In genomic region chr19:13774217-13775191, GRCh38 we compare ENCODE assay signal across 8 cellular contexts. TPM values are rescaled to one million over a fixed set of nuclear protein-coding genes. Genes with fewer than 3 reads are reported as not detected.
DNase-seq lines count a peak whose midpoint lies in the region; ATAC-seq, FAIRE-seq and TF ChIP-seq lines count a peak whose summit lies in the region.

C19orf53 (plus strand) TSS chr19:13774456; CDS start chr19:13774478, 22 bp downstream.

- CTCF ChIA-PET in HepG2 (lab: Yijun Ruan, JAX; ENCODE audit: low intra/inter-chr PET ratio, low total read pairs) = no interaction called here

- peaks cover 3% of the 10 kb centered on the region; the same call in 1 of the 2 replicates for H4K20me1 ChIP-seq in HepG2 (ENCODE audit: insufficient read depth, low read length)

- TF ChIP-seq EP300 in HepG2 (IDR thresholded peaks at IDR 0.05; ENCODE audit: low read depth in 2 of 2, low read length in 2 of 2) (no peak), HepG2 (CRISPR knock-in tag; IDR thresholded peaks at IDR 0.05; ENCODE audit: borderline replicate concordance) (0 out of 2 replicates have a peak, but pooled peaks have one; percentile 18)

- H3K4me3 Mint-ChIP-seq in CD14-positive monocyte = peak within 1 kb of the TSS; percentile 93 to 97

- peak; percentile 83 for FAIRE-seq in HepG2 (lab: Jason Lieb, UNC)

- peak within 1 kb of the TSS; percentile 88 to 99 (median 99) for H3K4me3 ChIP-seq in HepG2 (replicated peaks in 1 of 3; ENCODE audit: insufficient read depth in 1 of 3, low read depth in 2 of 3, low read length in 3 of 3)

- WGBS in HepG2 (ENCODE audit: low lambda C conversion rate) = under 1% methylated on average over 61 of the region's 61 CpGs

- H3K4me1 ChIP-seq in HepG2 (ENCODE audit: insufficient read depth, low read length) = peaks cover 19% of the 10 kb centered on the region

- H3K4me2 ChIP-seq in HepG2 (ENCODE audit: low read depth, low read length) = peak within 1 kb of the TSS; percentile 83

- TF ChIP-seq RAD21 in HepG2 (CRISPR knock-in tag; IDR thresholded peaks at IDR 0.05) = no peak; the same call in 1 of the 2 replicates

- TSS peak; percentile 93 for BruUV-seq in HepG2 (replicated peaks; lab: Mats Ljungman, UMichigan)

- TF ChIP-seq POLR2A in HepG2 (IDR thresholded peaks at IDR 0.05; ENCODE audit: insufficient read depth in 1 of 2, low read depth in 2 of 2, low read length in 2 of 2) = peak in 1 of 2 experiments; percentile 85; a peak in 3 of 4 replicates

- no peak within 1 kb of the TSS for H2AFZ ChIP-seq in HepG2 (ENCODE audit: low read length)

- peak within 1 kb of the TSS; percentile 86 to 97 (median 93) for H3K27ac Mint-ChIP-seq in CD14-positive monocyte

- POLR2A ChIA-PET in HepG2 (lab: Yijun Ruan, JAX) = interaction anchor here (0.8 to 3.1 kb wide), 12 partner anchors 10 to 306 kb away, joined by 3 to 20 read pairs (median 6); partner anchors contain the start of genes MRI1 and ZSWIM4

- peaks cover 0 to 2% (median 0%) of the 10 kb centered on the region in 3 donors for H3K27me3 Mint-ChIP-seq in CD14-positive monocyte (ENCODE audit: low read depth in 3 of 3)

- peaks cover 5 to 24% of the 10 kb centered on the region in 2 experiments for H3K36me3 ChIP-seq in HepG2 (replicated peaks in 1 of 2; ENCODE audit: control insufficient read depth in 1 of 2, insufficient read depth in 2 of 2, low read length in 2 of 2)

- peaks cover 20% of the 10 kb centered on the region for H3K79me2 ChIP-seq in HepG2 (ENCODE audit: insufficient read depth, low read length)

- intact Hi-C loops in CD14-positive monocyte (cut with micrococcal nuclease) = loop anchor here in 1 of 2 donors (1.0 kb wide), 1 partner anchor 43 kb away; no protein-coding TSS in a partner anchor
- intact Hi-C loops in HepG2 (cut with micrococcal nuclease; ENCODE audit: unreplicated experiment) = no loop called here

- in situ Hi-C loops in HepG2 (cut with HindIII; ENCODE audit: extremely low pct_ligation_motif_present, low pct_unique_long_range_greater_than_20kb) = loop anchor here (25.0 kb wide), 1 partner anchor 288 kb away; the partner anchor contains the start of genes MISP3 and PALM3

- no peaks in the 10 kb centered on the region for H3K27me3 ChIP-seq in HepG2 (ENCODE audit: control insufficient read depth in 1 of 2, insufficient read depth in 2 of 2, low read length in 2 of 2)

- H3K9ac ChIP-seq in HepG2 (ENCODE audit: insufficient read depth, low read depth, low read length) = peak within 1 kb of the TSS; percentile 92

- no peak for TF ChIP-seq CTCF in CD14-positive monocyte (IDR thresholded peaks at IDR 0.05)
- TF ChIP-seq CTCF in HepG2 (CRISPR knock-in tag; IDR thresholded peaks at IDR 0.05) = peak; percentile 15; the same call in 1 of the 2 replicates

- H3K4me1 Mint-ChIP-seq in CD14-positive monocyte = peaks cover 21% of the 10 kb centered on the region

- peaks cover 44 to 63% of the 10 kb centered on the region in 2 donors for H3K36me3 Mint-ChIP-seq in CD14-positive monocyte

- ATAC-seq in GM19397 (IDR thresholded peaks at IDR 0.05; ENCODE audit: unreplicated experiment) (peak; percentile 91), HG03571 (IDR thresholded peaks at IDR 0.05; ENCODE audit: unreplicated experiment) (peak; percentile 65), HepG2 (peak; percentile 99)

- DNase-seq in CD14-positive monocyte (ENCODE audit: low spot score) (peak; percentile 88), NCI-H82 (lab: John Stamatoyannopoulos, UW) (peak; percentile 95), dermis microvascular lymphatic vessel endothelial cell (ENCODE audit: low read depth in 2 of 2) (peak; percentile 90 to 93), HepG2 (ENCODE audit: low spot score) (peak; percentile 81)
- DNase-seq in activated CD4-positive, alpha-beta T cell treated with anti-CD3 and anti-CD28 coated beads, Interleukin-2, amount 50 U/mL, for 48 hours = peak; percentile 85 to 90
- DNase-seq in stimulated activated CD4-positive, alpha-beta T cell treated with anti-CD3 and anti-CD28 coated beads, Interleukin-4, amount 100 ng/mL, for 1 hour = peak; percentile 86

- H3K9me3 ChIP-seq in HepG2 (ENCODE audit: low read length) = no peaks in the 10 kb centered on the region

- H3K27ac ChIP-seq in HepG2 (ENCODE audit: extremely low read length, insufficient read depth, low read length) = peak within 1 kb of the TSS; percentile 72

- no peaks in the 10 kb centered on the region for H3K9me3 Mint-ChIP-seq in CD14-positive monocyte

TF ChIP-seq in HepG2, 621 proteins besides CTCF, POLR2A, EP300 and RAD21 (continues in another document):
- TF ChIP-seq KLF6 (CRISPR knock-in tag; IDR thresholded peaks at IDR 0.05) (peak; percentile 76), NKX3-1 (CRISPR knock-in tag; IDR thresholded peaks at IDR 0.05) (no peak), ZNF33B (CRISPR knock-in tag; IDR thresholded peaks at IDR 0.05) (no peak; the same call in none of the 2 replicates), ZFP62 (CRISPR knock-in tag; IDR thresholded peaks at IDR 0.05) (0 out of 2 replicates have a peak, but pooled peaks have one; percentile 51), ZNF510 (CRISPR knock-in tag; IDR thresholded peaks at IDR 0.05; ENCODE audit: low read depth) (peak; percentile 91), NFIB (CRISPR knock-in tag; IDR thresholded peaks at IDR 0.05; ENCODE audit: borderline replicate concordance) (no peak), GRHL1 (CRISPR knock-in tag; conservative IDR thresholded peaks at IDR 0.05) (no peak), NFYC (CRISPR knock-in tag; IDR thresholded peaks at IDR 0.05) (peak; percentile 68), SOX13 (IDR thresholded peaks at IDR 0.05) (no peak), SOX13 (CRISPR knock-in tag; conservative IDR thresholded peaks at IDR 0.05 in 1 of 2, IDR thresholded peaks at IDR 0.05 in 1 of 2) (peak in 1 of 2 experiments; percentile 33; a peak in 1 of 4 replicates), EZH2 (conservative IDR thresholded peaks at IDR 0.05; ENCODE audit: low read depth, low read length) (no peak), GPBP1L1 (CRISPR knock-in tag; IDR thresholded peaks at IDR 0.05) (no peak), ZNF451 (CRISPR knock-in tag; IDR thresholded peaks at IDR 0.05) (peak; percentile 58; the same call in 1 of the 2 replicates), RFXANK (CRISPR knock-in tag; IDR thresholded peaks at IDR 0.05) (peak; percentile 83; the same call in 1 of the 2 replicates)

RNA-seq across cellular contexts. Expression of gene C19orf53, which starts in this region (rescaled TPM):
- polyA plus RNA-seq in CD14-positive monocyte = 100 to 1,000 TPM; 132 to 156 TPM
- 32.9 and 34.5 TPM in 2 replicates for total RNA-seq in dermis microvascular lymphatic vessel endothelial cell
- 127 and 129 TPM in 2 replicates for total RNA-seq in HepG2 (2016; rRNA removed; fragmentation: Illumina TruSeq; extraction: Trizol)
- total RNA-seq in HepG2 (2016; cell fraction: cytosol; rRNA removed; fragmentation: Illumina TruSeq; extraction: Trizol; ENCODE audit: low read depth) = 100 and 107 TPM in 2 replicates
- 120 and 139 TPM in 2 replicates for total RNA-seq in HepG2 (2016; cell fraction: insoluble cytoplasmic fraction; rRNA removed; fragmentation: Illumina TruSeq; extraction: Trizol)
- 129 and 137 TPM in 2 replicates for total RNA-seq in HepG2 (2016; cell fraction: membrane; rRNA removed; fragmentation: Illumina TruSeq; extraction: Trizol)
- total RNA-seq in HepG2 (2016; cell fraction: nucleus; rRNA removed; fragmentation: Illumina TruSeq; extraction: Trizol) = 38.1 and 46.3 TPM in 2 replicates
- polyA plus RNA-seq in HepG2 (2011; rRNA removed) = 130 and 154 TPM in 2 replicates
- 136 and 140 TPM in 2 replicates for polyA plus RNA-seq in HepG2 (2011; cell fraction: cytosol; rRNA removed)
- polyA plus RNA-seq in HepG2 (2011; cell fraction: nucleus; rRNA removed) = 41.3 and 46.6 TPM in 2 replicates
- polyA plus RNA-seq in HepG2 (2012) = 81.4 and 137 TPM in 2 replicates
- 129 and 144 TPM in 2 replicates for polyA plus RNA-seq in HepG2 (2016; cell fraction: cytosol; fragmentation: Illumina TruSeq; extraction: Trizol; ENCODE audit: low read depth)
- polyA plus RNA-seq in HepG2 (2016; cell fraction: insoluble cytoplasmic fraction; fragmentation: Illumina TruSeq; extraction: Trizol; ENCODE audit: low read depth) = 157 and 159 TPM in 2 replicates
- polyA plus RNA-seq in HepG2 (2016; cell fraction: membrane; fragmentation: Illumina TruSeq; extraction: Trizol; ENCODE audit: low read depth) = 161 and 164 TPM in 2 replicates
- polyA plus RNA-seq in HepG2 (2016; cell fraction: nucleus; fragmentation: Illumina TruSeq; extraction: Trizol; ENCODE audit: insufficient read depth, low read depth) = 79.1 and 91.5 TPM in 2 replicates
- 66.1 and 174 TPM in 2 replicates for polyA minus RNA-seq in HepG2 (2011; rRNA and poly(A)+ RNA removed; ENCODE audit: low replicate concordance)
- polyA minus RNA-seq in HepG2 (2011; cell fraction: cytosol; rRNA and poly(A)+ RNA removed) = 29.3 and 33.8 TPM in 2 replicates
- 14.4 and 17.7 TPM in 2 replicates for polyA minus RNA-seq in HepG2 (2011; cell fraction: nucleus; rRNA and poly(A)+ RNA removed)

Comparison
In these comparisons a context has a peak if more than half of its experiments do, and no peak if none do; other contexts are left out.
1. Peak in every context shown above with its lines: DNase-seq, ATAC-seq, H3K4me3 ChIP-seq and H3K27ac ChIP-seq.